8 cellular contexts compared by ENCODE assay signal in genomic region chr1:120180349-120180702, GRCh38. TPM values are rescaled to one million over a fixed set of nuclear protein-coding genes. Genes with fewer than 3 reads are reported as not detected.
DNase-seq lines count a peak whose midpoint lies in the region; ATAC-seq, FAIRE-seq and TF ChIP-seq lines count a peak whose summit lies in the region.
"Not testable (repeated sequence)": the region's sequence is repeated elsewhere in the genome, so short reads cannot be mapped to it uniquely, and the experiment has no call there.

No MANE protein-coding gene starts in this region.

- peaks cover 17% of the 10 kb centered on the region for H3K79me2 ChIP-seq in ACC112 (ENCODE audit: control insufficient read depth, insufficient read depth, low read length, unreplicated experiment)

- not testable (repeated sequence) for H2BK20ac ChIP-seq in IMR-90 (ENCODE audit: low read depth, low read length)

- not testable (repeated sequence) for TF ChIP-seq POLR2A in IMR-90 (IDR thresholded peaks at IDR 0.05; ENCODE audit: low read depth, low read length)

- H3K4ac ChIP-seq in IMR-90 (ENCODE audit: low read depth, low read length), result not testable (repeated sequence)

- not testable (repeated sequence) for H3K14ac ChIP-seq in IMR-90 (replicated peaks; ENCODE audit: low read depth, low read length)

- H3K9ac ChIP-seq in IMR-90 (ENCODE audit: low read depth, low read length); endodermal cell (ENCODE audit: extremely low read depth, low read length, poor library complexity, severe bottlenecking); stomach smooth muscle (ENCODE audit: low read length in 2 of 2): not testable (repeated sequence)
- H3K9ac ChIP-seq in adipocyte (ENCODE audit: low read length), result peak overlapping the region; percentile 88

- H3K27ac ChIP-seq in ACC112 (ENCODE audit: low read depth, low read length) (peak overlapping the region; percentile 95), IMR-90 (ENCODE audit: insufficient read depth, low read length) (peak overlapping the region; percentile 92), lung (ENCODE audit: low read depth in 1 of 2, low read length in 1 of 2) (peak overlapping the region; percentile 41 to 47), pancreas (peak overlapping the region in 3 of 4 donors; percentile 28 to 69 (median 54)), stomach smooth muscle (ENCODE audit: low read length) (peak overlapping the region; percentile 61)
- not testable (repeated sequence) for H3K27ac ChIP-seq in endodermal cell (ENCODE audit: low read depth, low read length)

- H3K18ac ChIP-seq in IMR-90 (ENCODE audit: low read depth, low read length), result not testable (repeated sequence)

- H3K36me3 ChIP-seq in ACC112 (ENCODE audit: insufficient read depth, low read length); IMR-90 (ENCODE audit: control insufficient read depth, insufficient read depth, low read length); adipocyte (ENCODE audit: control insufficient read depth, insufficient read depth, low read length, severe bottlenecking); endodermal cell (ENCODE audit: control insufficient read depth, insufficient read depth, low read length); lung (ENCODE audit: control insufficient read depth in 2 of 2, insufficient read depth in 2 of 2, low read length in 2 of 2); pancreas; stomach smooth muscle (ENCODE audit: control insufficient read depth in 2 of 2, insufficient read depth in 2 of 2, low read length in 2 of 2): not testable (repeated sequence)

- not testable (repeated sequence) for H3K27me3 ChIP-seq in ACC112 (ENCODE audit: insufficient read depth, low read length); IMR-90 (ENCODE audit: control insufficient read depth, insufficient read depth, low read length); adipocyte (replicated peaks; ENCODE audit: control insufficient read depth, insufficient read depth, low read length); endodermal cell (ENCODE audit: control insufficient read depth, insufficient read depth, low read length, poor library complexity, severe bottlenecking); lung (ENCODE audit: control insufficient read depth, insufficient read depth); pancreas; stomach smooth muscle (ENCODE audit: control insufficient read depth in 1 of 2, insufficient read depth in 2 of 2, low read length in 2 of 2)

- not testable (repeated sequence) for H2AFZ ChIP-seq in ACC112 (ENCODE audit: low read length, unreplicated experiment)
- H2AFZ ChIP-seq in IMR-90 (replicated peaks; ENCODE audit: low read length, poor library complexity), result peak overlapping the region; percentile 58

- POLR2A ChIA-PET in IMR-90 (lab: Charles Lee; ENCODE audit: unreplicated experiment), result not testable (repeated sequence)

- H3K27ac Mint-ChIP-seq in endodermal cell, result not testable (repeated sequence)

- BruUV-seq in IMR-90 (replicated peaks; lab: Mats Ljungman, UMichigan), result not testable (repeated sequence)

- H3K4me1 ChIP-seq in ACC112 (ENCODE audit: control insufficient read depth, insufficient read depth, low read length, unreplicated experiment) (peaks cover 20% of the 10 kb centered on the region), IMR-90 (ENCODE audit: control insufficient read depth, insufficient read depth, low read length) (peaks cover 12% of the 10 kb centered on the region), adipocyte (ENCODE audit: control insufficient read depth, insufficient read depth, low read length) (peaks cover 21% of the 10 kb centered on the region)
- not testable (repeated sequence) for H3K4me1 ChIP-seq in endodermal cell (ENCODE audit: control insufficient read depth, insufficient read depth, low read length); lung (ENCODE audit: control insufficient read depth in 2 of 2, insufficient read depth in 2 of 2, low read length in 2 of 2); pancreas; stomach smooth muscle (ENCODE audit: control insufficient read depth, insufficient read depth, low read length)

- intact Hi-C loops in IMR-90 (cut with micrococcal nuclease); left ventricle myocardium superior (cut with micrococcal nuclease); pancreas (cut with DNase I): not testable (repeated sequence)

- not testable (repeated sequence) for H2AK9ac ChIP-seq in IMR-90 (replicated peaks; ENCODE audit: low read depth, low read length, poor library complexity)

- not testable (repeated sequence) for H3K36me3 Mint-ChIP-seq in endodermal cell (ENCODE audit: low read depth)

- in situ Hi-C loops in IMR-90 (cut with MboI; ENCODE audit: low sequenced_read_pairs), result not testable (repeated sequence)

- DNase-seq in IMR-90; adipocyte (ENCODE audit: low read depth); endodermal cell; left ventricle myocardium superior; lung (ENCODE audit: low spot score); pancreas: not testable (repeated sequence)

- not testable (repeated sequence) for H3K27me3 Mint-ChIP-seq in endodermal cell (ENCODE audit: insufficient read depth)

- not testable (repeated sequence) for FAIRE-seq in pancreas (lab: Jason Lieb, UNC)

- H2BK120ac ChIP-seq in IMR-90 (ENCODE audit: low read depth, low read length), result not testable (repeated sequence)

- not testable (repeated sequence) for H3K56ac ChIP-seq in IMR-90 (ENCODE audit: extremely low read depth, insufficient read depth, low read length)

- H2BK15ac ChIP-seq in IMR-90 (ENCODE audit: low read depth, low read length), result not testable (repeated sequence)

- H2AK5ac ChIP-seq in IMR-90 (ENCODE audit: low read depth, low read length), result not testable (repeated sequence)

- TF ChIP-seq RAD21 in IMR-90 (IDR thresholded peaks at IDR 0.05; ENCODE audit: low read length), result not testable (repeated sequence)

- H3K4me2 ChIP-seq in IMR-90 (ENCODE audit: low read depth, low read length), result peak overlapping the region; percentile 28; the same call in 1 of the 2 replicates

- not testable (repeated sequence) for H4K20me1 ChIP-seq in IMR-90 (ENCODE audit: insufficient read depth, low read length)

- not testable (repeated sequence) for H4K91ac ChIP-seq in IMR-90 (ENCODE audit: insufficient read depth, low read depth, low read length)

- not testable (repeated sequence) for H3K9me1 ChIP-seq in IMR-90 (ENCODE audit: insufficient read depth, low read length)

- H2BK5ac ChIP-seq in IMR-90 (ENCODE audit: low read depth, low read length, poor library complexity, severe bottlenecking), result peak overlapping the region; percentile 100

- H3K79me1 ChIP-seq in IMR-90 (ENCODE audit: low read depth in 1 of 2, low read length in 2 of 2), result peaks cover 0 to 12% of the 10 kb centered on the region in 2 experiments; a peak in 1 of 4 replicates

- H4K8ac ChIP-seq in IMR-90 (ENCODE audit: low read depth in 2 of 2, low read length in 2 of 2), result peak overlapping the region in 1 of 2 experiments; percentile 42; a peak in 1 of 4 replicates

- CTCF ChIA-PET in IMR-90 (lab: Yijun Ruan, JAX), result not testable (repeated sequence)

- not testable (repeated sequence) for H4K5ac ChIP-seq in IMR-90 (ENCODE audit: low read depth, low read length)

- peaks cover 17% of the 10 kb centered on the region for H3K4me1 Mint-ChIP-seq in endodermal cell

- WGBS in IMR-90 (ENCODE audit: extremely low coverage in 2 of 2, insufficient read length in 1 of 2), 2 experiments, result no CpG with 5 or more reads among the region's 15 CpGs
- 0% methylated on average over 1 of the region's 15 CpGs; no CpG with 5 or more reads in 1 of the 2 experiments for WGBS in endodermal cell (ENCODE audit: insufficient coverage in 1 of 2, insufficient read length in 1 of 2), 2 experiments
- 5 to 20% methylated on average over 1 to 2 of the region's 15 CpGs for WGBS in lung, 2 donors
- 5% methylated on average over 2 of the region's 15 CpGs for WGBS in pancreas, 2 donors

- H3K9me3 ChIP-seq in IMR-90 (ENCODE audit: control insufficient read depth, insufficient read depth, low read length); adipocyte (ENCODE audit: control insufficient read depth, low read length); endodermal cell (ENCODE audit: control insufficient read depth, low read length); lung (ENCODE audit: control insufficient read depth in 2 of 2, insufficient read depth in 1 of 2, low read length in 1 of 2); pancreas; stomach smooth muscle (ENCODE audit: control insufficient read depth in 2 of 2, low read length in 2 of 2): not testable (repeated sequence)

- H3K23ac ChIP-seq in IMR-90 (ENCODE audit: low read depth, low read length), result not testable (repeated sequence)

- H3K4me3 ChIP-seq in ACC112 (ENCODE audit: low read depth, low read length), result peak overlapping the region; percentile 62
- peak overlapping the region; percentile 32 for H3K4me3 ChIP-seq in IMR-90 (ENCODE audit: insufficient read depth, low read depth, low read length)
- peak overlapping the region; percentile 74 for H3K4me3 ChIP-seq in adipocyte (ENCODE audit: low read length)
- H3K4me3 ChIP-seq in endodermal cell (ENCODE audit: low read length); lung: not testable (repeated sequence)
- peak overlapping the region in 2 of 4 donors; percentile 16 to 20 for H3K4me3 ChIP-seq in pancreas
- peak overlapping the region in 1 of 2 donors; percentile 66 for H3K4me3 ChIP-seq in stomach smooth muscle (ENCODE audit: low read length in 2 of 2)

- dilution Hi-C loops in IMR-90 (cut with HindIII; ENCODE audit: low sequenced_read_pairs, unreplicated experiment), result not testable (repeated sequence)

- TF ChIP-seq CTCF in IMR-90 (conservative IDR thresholded peaks at IDR 0.05; ENCODE audit: low read depth, low read length); endodermal cell (conservative IDR thresholded peaks at IDR 0.05); lung (IDR thresholded peaks at IDR 0.05; ENCODE audit: control extremely low read depth, extremely low read depth); pancreas (IDR thresholded peaks at IDR 0.05): not testable (repeated sequence)

- not testable (repeated sequence) for H3K9me3 Mint-ChIP-seq in endodermal cell

- peak overlapping the region; percentile 25 for H3K4me3 Mint-ChIP-seq in endodermal cell

- ATAC-seq in IMR-90 (ENCODE audit: low read depth); lung (ENCODE audit: insufficient read depth, low FRiP score): not testable (repeated sequence)
- peak; percentile 49 for ATAC-seq in left ventricle myocardium superior
- peak in 3 of 4 donors; percentile 7 to 39 (median 22) for ATAC-seq in pancreas

RNA-seq across cellular contexts. Expression of gene SEC22B, which starts 4.0 kb away (rescaled TPM):
- total RNA-seq in IMR-90 (2012; rRNA removed) (57.4 and 78.9 TPM in 2 replicates), endodermal cell (10 to 100 TPM; 18.2 to 21.1 TPM), left ventricle myocardium superior (14.0 TPM), lung (10 to 100 TPM; 27.0 to 50.8 TPM), pancreas (10 to 100 TPM; 12.0 to 18.0 (median 15.2) TPM)
- polyA plus RNA-seq in IMR-90 (2012; rRNA removed) (26.7 and 35.9 TPM in 2 replicates), lung (10 to 100 TPM; 20.6 to 24.4 TPM), pancreas (10 to 100 TPM; 11.6 to 17.8 TPM)
- 9.3 and 10.0 TPM in 2 replicates for polyA plus RNA-seq in IMR-90 (2012; cell fraction: cytosol; rRNA removed)
- polyA plus RNA-seq in IMR-90 (2012; cell fraction: nucleus; rRNA removed; ENCODE audit: low replicate concordance), result 10.0 and 60.5 TPM in 2 replicates
- 18.2 TPM for polyA plus RNA-seq in endodermal cell (2013, experiment 1 of 2)
- 17.4 TPM for polyA plus RNA-seq in endodermal cell (2013, experiment 2 of 2)
